Comparison of ENCODE assay signal across 11 cellular contexts in genomic region chr11:74822187-74822586, GRCh38.
A peak's percentile ranks its signal among the peaks of the same experiment; 100 is the strongest.
DNase-seq lines count a peak whose midpoint lies in the region; ATAC-seq lines count a peak whose summit lies in the region.
"Had no signal": no experiment of that assay in that cellular context is flagged by ENCODE, and none has a peak within 500 bp of the region (broad histone marks: within the 10 kb centered on the region; RNA-seq: fewer than 3 reads in every experiment).

No MANE protein-coding gene starts in this region.

- H2AK5ac ChIP-seq in trophoblast cell (ENCODE audit: low read length): no peak overlapping the region

- DNase-seq in NCI-H2107 (lab: John Stamatoyannopoulos, UW) (peak; percentile 11), memory B cell (ENCODE audit: low spot score in 2 of 2) (no peak), substantia nigra (lab: John Stamatoyannopoulos, UW) (peak in 5 of 49 donors; percentile 7 to 34 (median 23)), trophoblast cell (no peak), NCI-H69 (lab: John Stamatoyannopoulos, UW) (no peak)
- DNase-seq in effector memory CD8-positive, alpha-beta T cell: no peak
- DNase-seq in stimulated activated CD4-positive, alpha-beta T cell treated with anti-CD3 and anti-CD28 coated beads, Interleukin-4, amount 100 ng/mL, for 1 hour: no peak
- DNase-seq: activated CD8-positive, alpha-beta memory T cell treated with anti-CD3 and anti-CD28 coated beads, Interleukin-2, amount 50 U/mL, for 4 hours; EL; NCI-H524 had no signal

- no peak overlapping the region for H3K18ac ChIP-seq in trophoblast cell (ENCODE audit: low read length)

- H3K9me3 Mint-ChIP-seq in effector memory CD8-positive, alpha-beta T cell: peaks cover 0 to 13% of the 10 kb centered on the region in 2 donors
- peaks cover 14% of the 10 kb centered on the region for H3K9me3 Mint-ChIP-seq in memory B cell

- H2AFZ ChIP-seq in trophoblast cell (ENCODE audit: insufficient read depth, low read length, poor library complexity): no peak overlapping the region

- H3K36me3 Mint-ChIP-seq in effector memory CD8-positive, alpha-beta T cell (ENCODE audit: insufficient read depth): peaks cover 12% of the 10 kb centered on the region
- peaks cover 69% of the 10 kb centered on the region for H3K36me3 Mint-ChIP-seq in memory B cell

- H4K91ac ChIP-seq in trophoblast cell (ENCODE audit: low read depth, low read length): no peak overlapping the region

- H4K8ac ChIP-seq in trophoblast cell (ENCODE audit: low read depth, low read length): no peak overlapping the region

- no peak overlapping the region for H2BK120ac ChIP-seq in trophoblast cell (ENCODE audit: insufficient read depth, low read length, poor library complexity)

- peaks cover 8% of the 10 kb centered on the region for H3K9me3 ChIP-seq in trophoblast cell (ENCODE audit: insufficient read depth, low read depth, low read length)

- peaks cover 23 to 55% of the 10 kb centered on the region in 2 donors for H3K4me1 Mint-ChIP-seq in effector memory CD8-positive, alpha-beta T cell (ENCODE audit: low read depth in 2 of 2)
- peaks cover 4% of the 10 kb centered on the region for H3K4me1 Mint-ChIP-seq in memory B cell

- peaks cover 7 to 8% of the 10 kb centered on the region in 2 experiments for H3K36me3 ChIP-seq in trophoblast cell (ENCODE audit: control insufficient read depth in 1 of 2, insufficient read depth in 2 of 2, low read length in 2 of 2)

- no peak overlapping the region for H2BK5ac ChIP-seq in trophoblast cell (ENCODE audit: low read depth, low read length, poor library complexity)

- no peaks in the 10 kb centered on the region for H3K27me3 Mint-ChIP-seq in effector memory CD8-positive, alpha-beta T cell
- no peaks in the 10 kb centered on the region for H3K27me3 Mint-ChIP-seq in memory B cell

- H3K27me3 ChIP-seq in trophoblast cell (ENCODE audit: insufficient read depth, low read length): no peaks in the 10 kb centered on the region

- no peak overlapping the region for H3K23ac ChIP-seq in trophoblast cell (ENCODE audit: low read length)

- no peak overlapping the region for H3K4me2 ChIP-seq in trophoblast cell (ENCODE audit: low read length)

- H3K9ac ChIP-seq in trophoblast cell (ENCODE audit: low read length): no peak overlapping the region

- peak overlapping the region; percentile 35 for H3K27ac ChIP-seq in substantia nigra (ENCODE audit: low read depth, low read length, poor library complexity, severe bottlenecking)
- no peak overlapping the region for H3K27ac ChIP-seq in trophoblast cell (ENCODE audit: low read depth, low read length)

- H3K14ac ChIP-seq in trophoblast cell (ENCODE audit: low read length): no peak overlapping the region

- no peak overlapping the region for H3K4ac ChIP-seq in trophoblast cell (ENCODE audit: low read depth, low read length)

- peak; percentile 5 for ATAC-seq in effector memory CD8-positive, alpha-beta T cell (replicated peaks)
- ATAC-seq in memory B cell (ENCODE audit: low read depth) (no peak), HG02678 (IDR thresholded peaks at IDR 0.05; ENCODE audit: unreplicated experiment) (no peak)

- no peak overlapping the region for H3K4me3 ChIP-seq in trophoblast cell (ENCODE audit: low read depth, low read length)

- no CpG with 5 or more reads among the region's 4 CpGs for WGBS in trophoblast cell (ENCODE audit: extremely low coverage, insufficient coverage, insufficient read length)

- H3K27ac Mint-ChIP-seq in effector memory CD8-positive, alpha-beta T cell: peak overlapping the region; percentile 9 to 21
- peak overlapping the region; percentile 22 for H3K27ac Mint-ChIP-seq in memory B cell

- H3K79me1 ChIP-seq in trophoblast cell (ENCODE audit: low read length): no peaks in the 10 kb centered on the region

- H4K12ac ChIP-seq in trophoblast cell (ENCODE audit: low read depth, low read length): no peak overlapping the region

- H3K4me3 Mint-ChIP-seq in effector memory CD8-positive, alpha-beta T cell: peak overlapping the region in 1 of 2 donors; percentile 37
- no peak overlapping the region for H3K4me3 Mint-ChIP-seq in memory B cell

- no peak overlapping the region for H2BK12ac ChIP-seq in trophoblast cell (ENCODE audit: low read length)

- H3K79me2 ChIP-seq in trophoblast cell (ENCODE audit: control insufficient read depth, insufficient read depth, low read length, poor library complexity): no peaks in the 10 kb centered on the region

- no peaks in the 10 kb centered on the region for H3K4me1 ChIP-seq in trophoblast cell (ENCODE audit: control insufficient read depth in 1 of 2, insufficient read depth in 2 of 2, low read length in 2 of 2)
